In the genomic region with DNA sequence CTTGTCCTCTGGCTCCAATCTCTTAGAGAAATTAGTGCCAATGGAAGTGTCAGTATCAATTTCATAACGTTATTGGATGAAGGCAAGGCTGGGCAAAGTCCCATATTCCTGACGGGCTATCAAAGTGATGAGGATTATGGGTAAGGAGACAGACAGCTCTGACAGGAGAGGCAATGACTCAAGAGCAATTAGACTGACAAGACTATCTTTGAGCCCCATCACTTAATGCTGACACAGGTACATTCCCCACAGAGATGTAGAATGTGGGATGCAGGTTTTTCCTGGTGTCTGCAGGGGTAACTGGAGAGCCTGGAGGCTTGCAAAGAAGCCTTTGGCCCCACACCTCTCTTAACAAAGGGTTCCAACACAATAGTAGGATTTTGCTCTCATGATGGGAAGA, we compare ENCODE assay signal across 29 cellular contexts.
"Had no signal": no experiment of that assay in that cellular context is flagged by ENCODE, and none has a peak within 500 bp of the region (broad histone marks: within the 10 kb centered on the region; RNA-seq: fewer than 3 reads in every experiment).

No MANE protein-coding gene starts in this region.

- DNase-seq: naive B cell; naive thymus-derived CD8-positive, alpha-beta T cell; nephron progenitor cell; nucleus accumbens; pancreas; right cardiac atrium; spleen; stimulated activated CD4-positive, alpha-beta T cell treated with anti-CD3 and anti-CD28 coated beads, Interleukin-12 subunit alpha, Interleukin-12 subunit beta, amount 100 ng/mL, for 4 hours; stimulated activated CD4-positive, alpha-beta T cell treated with anti-CD3 and anti-CD28 coated beads, Interleukin-1b, Interleukin-23, amount 100 ng/mL, for 48 hours; stimulated activated CD4-positive, alpha-beta T cell treated with anti-CD3 and anti-CD28 coated beads, Interleukin-2, amount 100 ng/mL, for 48 hours; stimulated activated CD4-positive, alpha-beta T cell treated with anti-CD3 and anti-CD28 coated beads, Interleukin-4, amount 100 ng/mL, for 24 hours; stimulated activated naive B cell treated with anti-CD40 and anti-IgM and Interleukin-4, amounts not matched to agents 10 μg/mL and 1 μg/mL and 100 μg/mL, for 72 hours; stimulated activated naive CD8-positive, alpha-beta T cell treated with anti-CD3 and anti-CD28 coated beads, Interleukin-15, amount 100 ng/mL, for 72 hours; stimulated activated naive CD8-positive, alpha-beta T cell treated with anti-CD3 and anti-CD28 coated beads, Interleukin-15, Interleukin-2, amounts not matched to agents 100 U/mL and 50 U/mL, for 24 hours; substantia nigra; testis; tibial artery; transverse colon; upper lobe of right lung; uterus had no signal

- H3K36me3 ChIP-seq: neutrophil, pancreas, prostate gland, spleen, suprapubic skin, tibial artery, transverse colon, upper lobe of right lung, uterus had no signal

- FAIRE-seq: pancreas had no signal

- H3K4me1 ChIP-seq: pancreas, prostate gland, spleen, suprapubic skin, testis, transverse colon, upper lobe of right lung, uterus had no signal

- H3K27ac ChIP-seq: neutrophil, pancreas, prostate gland, skin epidermis, spleen, suprapubic skin, testis, tibial artery, transverse colon, upper lobe of right lung, uterus had no signal

- H3K27me3 Mint-ChIP-seq: naive B cell had no signal

- H3K4me3 ChIP-seq: pancreas, prostate gland, skin epidermis, smooth muscle cell, spleen, suprapubic skin, testis, tibial artery, transverse colon, upper lobe of right lung, uterus had no signal

- H3K4me2 ChIP-seq: smooth muscle cell had no signal

- H3K4me1 Mint-ChIP-seq: naive B cell; naive thymus-derived CD8-positive, alpha-beta T cell; nephron progenitor cell; stimulated activated effector memory CD8-positive, alpha-beta T cell treated with anti-CD3 and anti-CD28 coated beads, Interleukin-12 subunit alpha, Interleukin-12 subunit beta, amount 100 ng/mL, for 72 hours; stimulated activated naive CD8-positive, alpha-beta T cell treated with anti-CD3 and anti-CD28 coated beads, Interleukin-15, amount 100 ng/mL, for 72 hours had no signal

- H3K36me3 Mint-ChIP-seq: naive B cell; naive thymus-derived CD8-positive, alpha-beta T cell; natural killer cell treated with Interleukin-12 subunit alpha and Interleukin-12 subunit beta and Interleukin-15 and Interleukin-18, amount 100 ng/mL, for 72 hours; stimulated activated effector memory CD8-positive, alpha-beta T cell treated with anti-CD3 and anti-CD28 coated beads, Interleukin-12 subunit alpha, Interleukin-12 subunit beta, amount 100 ng/mL, for 72 hours; stimulated activated naive B cell treated with anti-CD40 and anti-IgM and Interleukin-4, amounts not matched to agents 10 μg/mL and 1 μg/mL and 100 μg/mL, for 72 hours; type B pancreatic cell had no signal

- H3K9me3 Mint-ChIP-seq: natural killer cell treated with Interleukin-12 subunit alpha and Interleukin-12 subunit beta and Interleukin-15 and Interleukin-18, amount 100 ng/mL, for 72 hours; nephron progenitor cell; stimulated activated effector memory CD8-positive, alpha-beta T cell treated with anti-CD3 and anti-CD28 coated beads, Interleukin-12 subunit alpha, Interleukin-12 subunit beta, amount 100 ng/mL, for 72 hours; stimulated activated naive B cell treated with anti-CD40 and anti-IgM and Interleukin-4, amounts not matched to agents 10 μg/mL and 1 μg/mL and 100 μg/mL, for 72 hours; stimulated activated naive CD8-positive, alpha-beta T cell treated with anti-CD3 and anti-CD28 coated beads, Interleukin-15, amount 100 ng/mL, for 72 hours; type B pancreatic cell had no signal

- ATAC-seq: naive thymus-derived CD8-positive, alpha-beta T cell; natural killer cell treated with Interleukin-12 subunit alpha and Interleukin-12 subunit beta and Interleukin-15 and Interleukin-18, amount 100 ng/mL, for 72 hours; pancreas; right cardiac atrium; sciatic nerve; stimulated activated effector memory CD8-positive, alpha-beta T cell treated with anti-CD3 and anti-CD28 coated beads, Interleukin-12 subunit alpha, Interleukin-12 subunit beta, amount 100 ng/mL, for 72 hours; stimulated activated naive CD8-positive, alpha-beta T cell treated with anti-CD3 and anti-CD28 coated beads, Interleukin-15, amount 100 ng/mL, for 72 hours; stimulated activated naive CD8-positive, alpha-beta T cell treated with anti-CD3 and anti-CD28 coated beads, Interleukin-15, Interleukin-2, amounts not matched to agents 100 U/mL and 50 U/mL, for 24 hours; upper lobe of right lung had no signal

- H3K4me3 Mint-ChIP-seq: naive B cell; naive thymus-derived CD8-positive, alpha-beta T cell; natural killer cell treated with Interleukin-12 subunit alpha and Interleukin-12 subunit beta and Interleukin-15 and Interleukin-18, amount 100 ng/mL, for 72 hours; nephron progenitor cell; stimulated activated effector memory CD8-positive, alpha-beta T cell treated with anti-CD3 and anti-CD28 coated beads, Interleukin-12 subunit alpha, Interleukin-12 subunit beta, amount 100 ng/mL, for 72 hours; stimulated activated naive B cell treated with anti-CD40 and anti-IgM and Interleukin-4, amounts not matched to agents 10 μg/mL and 1 μg/mL and 100 μg/mL, for 72 hours; stimulated activated naive CD8-positive, alpha-beta T cell treated with anti-CD3 and anti-CD28 coated beads, Interleukin-15, amount 100 ng/mL, for 72 hours; type B pancreatic cell had no signal

- H3K27ac Mint-ChIP-seq: naive B cell; naive thymus-derived CD8-positive, alpha-beta T cell; natural killer cell treated with Interleukin-12 subunit alpha and Interleukin-12 subunit beta and Interleukin-15 and Interleukin-18, amount 100 ng/mL, for 72 hours; nephron progenitor cell; stimulated activated effector memory CD8-positive, alpha-beta T cell treated with anti-CD3 and anti-CD28 coated beads, Interleukin-12 subunit alpha, Interleukin-12 subunit beta, amount 100 ng/mL, for 72 hours; stimulated activated naive B cell treated with anti-CD40 and anti-IgM and Interleukin-4, amounts not matched to agents 10 μg/mL and 1 μg/mL and 100 μg/mL, for 72 hours; stimulated activated naive CD8-positive, alpha-beta T cell treated with anti-CD3 and anti-CD28 coated beads, Interleukin-15, amount 100 ng/mL, for 72 hours; type B pancreatic cell had no signal

- H3K27me3 ChIP-seq: pancreas, spleen, suprapubic skin, testis, tibial artery, transverse colon, upper lobe of right lung, uterus had no signal

- H3K9me3 ChIP-seq: neutrophil, pancreas, prostate gland, spleen, suprapubic skin, testis, tibial artery, transverse colon, upper lobe of right lung, uterus had no signal
